In genomic region chr19:3335431-3336350, GRCh38 we compare ENCODE assay signal across 11 cellular contexts. TPM values are rescaled to one million over a fixed set of nuclear protein-coding genes. Genes with fewer than 3 reads are reported as not detected.
DNase-seq lines count a peak whose midpoint lies in the region; ATAC-seq and TF ChIP-seq lines count a peak whose summit lies in the region.
"Had no signal": no experiment of that assay in that cellular context is flagged by ENCODE, and none has a peak within 500 bp of the region (broad histone marks: within the 10 kb centered on the region; RNA-seq: fewer than 3 reads in every experiment).

No MANE protein-coding gene starts in this region.

- WGBS in esophagus muscularis mucosa, result 73% methylated on average over 14 of the region's 15 CpGs

- DNase-seq in esophagus muscularis mucosa (ENCODE audit: extremely low spot score) (peak; percentile 93), mucosa of descending colon (peak; percentile 67 to 69 (median 69)), tibial artery (peak; percentile 79 to 89), NCI-H2029 treated with DMSO at 0.1 percent for 48 hours (lab: John Stamatoyannopoulos, UW) (no peak)
- DNase-seq in activated naive CD8-positive, alpha-beta T cell treated with anti-CD3 and anti-CD28 coated beads for 36 hours, result no peak
- DNase-seq in activated naive CD8-positive, alpha-beta T cell treated with anti-CD3 and anti-CD28 coated beads, Interleukin-2, amount 50 U/mL, for 24 hours, result no peak

- no peaks in the 10 kb centered on the region for H3K9me3 ChIP-seq in esophagus muscularis mucosa
- H3K9me3 ChIP-seq in mucosa of descending colon, result no peaks in the 10 kb centered on the region
- H3K9me3 ChIP-seq in tibial artery, result no peaks in the 10 kb centered on the region

- peak; percentile 38 for ATAC-seq in mucosa of descending colon
- ATAC-seq in GM19395 (IDR thresholded peaks at IDR 0.05; ENCODE audit: unreplicated experiment), result no peak
- ATAC-seq in activated naive CD8-positive, alpha-beta T cell treated with anti-CD3 and anti-CD28 coated beads, Interleukin-2, amount 50 U/mL, for 24 hours, result no peak
- ATAC-seq: activated CD4-positive, CD25-positive, alpha-beta regulatory T cell treated with anti-CD3 and anti-CD28 coated beads, Interleukin-2, amount 50 U/mL, for 24 hours; natural killer cell treated with Interleukin-12 subunit alpha and Interleukin-12 subunit beta and Interleukin-15 and Interleukin-18, amount 100 ng/mL, for 72 hours had no signal

- H3K27ac Mint-ChIP-seq in activated naive CD8-positive, alpha-beta T cell treated with anti-CD3 and anti-CD28 coated beads for 36 hours, result no peak overlapping the region
- no peak overlapping the region for H3K27ac Mint-ChIP-seq in activated naive CD8-positive, alpha-beta T cell treated with anti-CD3 and anti-CD28 coated beads, Interleukin-2, amount 50 U/mL, for 24 hours
- H3K27ac Mint-ChIP-seq: activated naive CD8-positive, alpha-beta T cell; natural killer cell treated with Interleukin-12 subunit alpha and Interleukin-12 subunit beta and Interleukin-15 and Interleukin-18, amount 100 ng/mL, for 72 hours had no signal

- intact Hi-C loops in esophagus muscularis mucosa (cut with DNase I) (loop anchor here (2.0 to 10.0 kb wide), 2 partner anchors 69 to 93 kb away; no protein-coding TSS in a partner anchor), mucosa of descending colon (cut with DNase I, micrococcal nuclease) (no loop called here), tibial artery (cut with DNase I; ENCODE audit: low total_unique reads) (loop anchor here (2.0 kb wide), 1 partner anchor 33 kb away; no protein-coding TSS in a partner anchor)

- H3K36me3 ChIP-seq in esophagus muscularis mucosa (no peaks in the 10 kb centered on the region), mucosa of descending colon (ENCODE audit: low read depth) (no peaks in the 10 kb centered on the region), tibial artery (no peaks in the 10 kb centered on the region)

- H3K4me1 Mint-ChIP-seq in activated naive CD8-positive, alpha-beta T cell treated with anti-CD3 and anti-CD28 coated beads for 36 hours, result peaks cover 5% of the 10 kb centered on the region
- H3K4me1 Mint-ChIP-seq in activated naive CD8-positive, alpha-beta T cell treated with anti-CD3 and anti-CD28 coated beads, Interleukin-2, amount 50 U/mL, for 24 hours, result peaks cover 7% of the 10 kb centered on the region

- no peaks in the 10 kb centered on the region for H3K27me3 ChIP-seq in esophagus muscularis mucosa
- no peaks in the 10 kb centered on the region for H3K27me3 ChIP-seq in tibial artery

- no peaks in the 10 kb centered on the region for H3K27me3 Mint-ChIP-seq in activated naive CD8-positive, alpha-beta T cell treated with anti-CD3 and anti-CD28 coated beads for 36 hours
- H3K27me3 Mint-ChIP-seq in activated naive CD8-positive, alpha-beta T cell treated with anti-CD3 and anti-CD28 coated beads, Interleukin-2, amount 50 U/mL, for 24 hours, result no peaks in the 10 kb centered on the region
- H3K27me3 Mint-ChIP-seq: activated naive CD8-positive, alpha-beta T cell had no signal

- H3K4me1 ChIP-seq in esophagus muscularis mucosa (peaks cover 47 to 79% (median 76%) of the 10 kb centered on the region in 4 donors), mucosa of descending colon (ENCODE audit: low read depth) (peaks cover 45% of the 10 kb centered on the region), tibial artery (peaks cover 4 to 65% (median 51%) of the 10 kb centered on the region in 4 donors)

- no peaks in the 10 kb centered on the region for H3K36me3 Mint-ChIP-seq in activated naive CD8-positive, alpha-beta T cell treated with anti-CD3 and anti-CD28 coated beads for 36 hours
- H3K36me3 Mint-ChIP-seq in activated naive CD8-positive, alpha-beta T cell treated with anti-CD3 and anti-CD28 coated beads, Interleukin-2, amount 50 U/mL, for 24 hours (ENCODE audit: low read depth), result no peaks in the 10 kb centered on the region
- H3K36me3 Mint-ChIP-seq: activated naive CD8-positive, alpha-beta T cell; natural killer cell treated with Interleukin-12 subunit alpha and Interleukin-12 subunit beta and Interleukin-15 and Interleukin-18, amount 100 ng/mL, for 72 hours had no signal

- TF ChIP-seq RAD21 in Ishikawa (IDR thresholded peaks at IDR 0.05; ENCODE audit: low read depth), result no peak

- H3K27ac ChIP-seq in esophagus muscularis mucosa (replicated peaks in 1 of 4) (peak overlapping the region; percentile 86 to 97 (median 94)), tibial artery (peak overlapping the region; percentile 88 to 96)

- no peak for TF ChIP-seq CTCF in esophagus muscularis mucosa (IDR thresholded peaks at IDR 0.05)
- no peak for TF ChIP-seq CTCF in mucosa of descending colon (IDR thresholded peaks at IDR 0.05)
- no peak for TF ChIP-seq CTCF in tibial artery (IDR thresholded peaks at IDR 0.05)

- no peak overlapping the region for H3K4me3 Mint-ChIP-seq in activated naive CD8-positive, alpha-beta T cell treated with anti-CD3 and anti-CD28 coated beads for 36 hours
- H3K4me3 Mint-ChIP-seq in activated naive CD8-positive, alpha-beta T cell treated with anti-CD3 and anti-CD28 coated beads, Interleukin-2, amount 50 U/mL, for 24 hours, result no peak overlapping the region
- H3K4me3 Mint-ChIP-seq: activated naive CD8-positive, alpha-beta T cell; natural killer cell treated with Interleukin-12 subunit alpha and Interleukin-12 subunit beta and Interleukin-15 and Interleukin-18, amount 100 ng/mL, for 72 hours had no signal

- TF ChIP-seq EP300 in Ishikawa (IDR thresholded peaks at IDR 0.05; ENCODE audit: borderline replicate concordance) (no peak), esophagus muscularis mucosa (IDR thresholded peaks at IDR 0.05) (no peak)

- TF ChIP-seq POLR2A in esophagus muscularis mucosa (IDR thresholded peaks at IDR 0.05; ENCODE audit: low read depth), result no peak

- H3K4me3 ChIP-seq in esophagus muscularis mucosa (peak overlapping the region in 1 of 4 donors; percentile 1), mucosa of descending colon (no peak overlapping the region), tibial artery (no peak overlapping the region)

- no peaks in the 10 kb centered on the region for H3K9me3 Mint-ChIP-seq in activated naive CD8-positive, alpha-beta T cell treated with anti-CD3 and anti-CD28 coated beads for 36 hours
- no peaks in the 10 kb centered on the region for H3K9me3 Mint-ChIP-seq in activated naive CD8-positive, alpha-beta T cell treated with anti-CD3 and anti-CD28 coated beads, Interleukin-2, amount 50 U/mL, for 24 hours
- H3K9me3 Mint-ChIP-seq: natural killer cell treated with Interleukin-12 subunit alpha and Interleukin-12 subunit beta and Interleukin-15 and Interleukin-18, amount 100 ng/mL, for 72 hours had no signal

TF ChIP-seq in Ishikawa, 13 proteins besides CTCF, POLR2A, EP300 and RAD21:
- TF ChIP-seq CREB1 (IDR thresholded peaks at IDR 0.05; ENCODE audit: low read depth) (no peak), CEBPB (IDR thresholded peaks at IDR 0.05) (peak; percentile 65), TCF12 (IDR thresholded peaks at IDR 0.05; ENCODE audit: low read depth) (no peak), FOXM1 (IDR thresholded peaks at IDR 0.05; ENCODE audit: borderline replicate concordance, low read depth) (no peak), ZBTB7A (IDR thresholded peaks at IDR 0.05; ENCODE audit: low read depth) (no peak)

RNA-seq across cellular contexts. Expression of gene NFIC, which starts 30.7 kb away (rescaled TPM):
- 100 to 1,000 TPM; 165 to 297 (median 211) TPM for total RNA-seq in esophagus muscularis mucosa
- 100 to 1,000 TPM in 1 of 3 donors, 10 to 100 TPM in 2; 38.4 to 210 (median 79.3) TPM for total RNA-seq in mucosa of descending colon
- total RNA-seq in activated naive CD8-positive, alpha-beta T cell treated with anti-CD3 and anti-CD28 coated beads for 36 hours, result 10 to 100 TPM; 19.0 to 19.5 TPM

Comparison
In these comparisons a context has a peak if more than half of its experiments do, and no peak if none do; other contexts are left out.
1. DNase-seq: peak in esophagus muscularis mucosa (single experiment), mucosa of descending colon (3 of 3) and tibial artery (2 of 2); none in activated naive CD8-positive, alpha-beta T cell treated with anti-CD3 and anti-CD28 coated beads for 36 hours (single experiment), activated naive CD8-positive, alpha-beta T cell treated with anti-CD3 and anti-CD28 coated beads, Interleukin-2, amount 50 U/mL, for 24 hours (single experiment) and NCI-H2029 treated with DMSO at 0.1 percent for 48 hours (single experiment).
2. intact Hi-C loops: an anchor here in esophagus muscularis mucosa (2.0 to 10.0 kb wide) and tibial artery (2.0 kb wide); none called in mucosa of descending colon.